In genomic region chr22:20159531-20159930, GRCh38 we compare ENCODE assay signal across 8 cellular contexts. TPM values are rescaled to one million over a fixed set of nuclear protein-coding genes. Genes with fewer than 3 reads are reported as not detected.
"Had no signal": no experiment of that assay in that cellular context is flagged by ENCODE, and none has a peak within 500 bp of the region (broad histone marks: within the 10 kb centered on the region; RNA-seq: fewer than 3 reads in every experiment).

No MANE protein-coding gene starts in this region.

RNA-seq across cellular contexts. Expression of gene CCDC188, which starts 8.7 kb away (rescaled TPM):
- total RNA-seq: activated CD4-positive, alpha-beta T cell treated with anti-CD3 and anti-CD28 coated beads for 36 hours; activated CD8-positive, alpha-beta memory T cell treated with anti-CD3 and anti-CD28 coated beads, Interleukin-2, amount 10 ng/mL, durations not matched to agents 7 days and 5 days; activated CD8-positive, alpha-beta T cell treated with anti-CD3 and anti-CD28 coated beads, Interleukin-2, amount 10 ng/mL, durations not matched to agents 7 days and 5 days; ascending aorta; bronchial epithelial cell; cardiac muscle cell; T-helper 1 cell treated with Interleukin-12 subunit alpha and Interleukin-12 subunit beta and Interleukin-4 antibody, amounts not matched to agents 30 ng/mL and 1 ng/mL, for 36 hours; WTC11 had no signal
- polyA plus RNA-seq: cardiac muscle cell had no signal
